In the genomic region with DNA sequence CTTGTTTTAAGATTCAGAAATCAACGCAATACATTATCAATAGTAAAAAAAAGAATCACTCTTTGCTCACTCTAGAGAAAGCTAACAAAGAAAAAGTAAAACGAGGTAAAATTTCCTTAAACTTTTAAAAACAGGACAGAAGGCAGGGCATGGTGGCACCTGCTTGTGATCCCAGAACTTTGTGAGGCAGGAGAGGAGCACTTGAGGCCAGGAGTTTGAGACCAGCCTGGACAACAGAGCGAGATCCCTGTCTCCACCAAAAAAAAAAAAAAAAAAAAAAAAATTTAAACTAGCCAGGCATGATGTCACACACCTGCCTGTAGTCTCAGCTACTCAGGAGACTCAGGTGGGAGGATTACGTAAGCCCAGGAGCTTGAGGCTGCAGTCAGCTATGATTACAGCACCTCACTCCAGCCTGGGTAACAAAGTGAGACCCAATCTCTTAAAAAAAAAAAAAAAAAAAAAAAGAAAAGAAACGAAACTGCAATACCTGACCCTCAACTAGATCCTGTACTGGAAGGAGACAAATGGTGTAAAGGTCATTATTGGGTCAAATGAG, we compare ENCODE assay signal across 8 cellular contexts. TPM values are rescaled to one million over a fixed set of nuclear protein-coding genes. Genes with fewer than 3 reads are reported as not detected.
DNase-seq lines count a peak whose midpoint lies in the region; ATAC-seq and TF ChIP-seq lines count a peak whose summit lies in the region.

No MANE protein-coding gene starts in this region.

- peaks cover 72% of the 10 kb centered on the region for H4K20me1 ChIP-seq in hepatocyte (ENCODE audit: insufficient read depth, poor library complexity, severe bottlenecking)

- H3K36me3 Mint-ChIP-seq in activated CD8-positive, alpha-beta T cell treated with anti-CD3 and anti-CD28 coated beads for 36 hours (ENCODE audit: low read depth): peaks cover 25% of the 10 kb centered on the region
- H3K36me3 Mint-ChIP-seq in type B pancreatic cell: no peaks in the 10 kb centered on the region

- peak overlapping the region; percentile 99 for H3K27ac ChIP-seq in hepatocyte
- H3K27ac ChIP-seq in gastroesophageal sphincter: peak overlapping the region in 1 of 4 donors; percentile 99

- peaks cover 41% of the 10 kb centered on the region for H3K4me1 Mint-ChIP-seq in activated CD8-positive, alpha-beta T cell treated with anti-CD3 and anti-CD28 coated beads for 36 hours (ENCODE audit: low read depth)
- peaks cover 15% of the 10 kb centered on the region for H3K4me1 Mint-ChIP-seq in type B pancreatic cell (ENCODE audit: unreplicated experiment)

- no peaks in the 10 kb centered on the region for H3K27me3 Mint-ChIP-seq in activated CD8-positive, alpha-beta T cell treated with anti-CD3 and anti-CD28 coated beads for 36 hours
- H3K27me3 Mint-ChIP-seq in type B pancreatic cell: peaks cover 2% of the 10 kb centered on the region

- ATAC-seq in activated CD8-positive, alpha-beta T cell treated with anti-CD3 and anti-CD28 coated beads for 36 hours: no peak
- ATAC-seq in gastroesophageal sphincter: no peak

- H3K9me3 Mint-ChIP-seq in activated CD8-positive, alpha-beta T cell treated with anti-CD3 and anti-CD28 coated beads for 36 hours: no peaks in the 10 kb centered on the region
- no peaks in the 10 kb centered on the region for H3K9me3 Mint-ChIP-seq in type B pancreatic cell

- WGBS in hepatocyte (ENCODE audit: low lambda C conversion rate, missing lambda C conversion rate): 73% methylated on average over 5 of the region's 5 CpGs
- WGBS in gastroesophageal sphincter (ENCODE audit: low coverage in 1 of 2), 2 donors: 20 to 47% methylated on average over 2 to 5 of the region's 5 CpGs

- H3K4me3 ChIP-seq in hepatocyte (no peak overlapping the region), gastroesophageal sphincter (no peak overlapping the region)

- peak overlapping the region; percentile 84 for H3K4me2 ChIP-seq in hepatocyte

- H3K4me1 ChIP-seq in hepatocyte (ENCODE audit: insufficient read depth) (peaks cover 14% of the 10 kb centered on the region), gastroesophageal sphincter (peaks cover 0 to 76% (median 0%) of the 10 kb centered on the region in 3 donors)

- H3K4me3 Mint-ChIP-seq in activated CD8-positive, alpha-beta T cell treated with anti-CD3 and anti-CD28 coated beads for 36 hours: peak overlapping the region; percentile 56
- peak overlapping the region; percentile 41 for H3K4me3 Mint-ChIP-seq in type B pancreatic cell

- H3K9me2 ChIP-seq in hepatocyte (replicated peaks; ENCODE audit: insufficient read depth): no peaks in the 10 kb centered on the region

- peaks cover 89% of the 10 kb centered on the region for H3K79me2 ChIP-seq in hepatocyte

- intact Hi-C loops in activated CD8-positive, alpha-beta T cell treated with anti-CD3 and anti-CD28 coated beads for 36 hours (cut with micrococcal nuclease): loop anchor here (5.0 kb wide), 1 partner anchor 130 kb away; no protein-coding TSS in a partner anchor

- TF ChIP-seq EP300 in gastroesophageal sphincter (IDR thresholded peaks at IDR 0.05): no peak

- H3K27me3 ChIP-seq in hepatocyte: no peaks in the 10 kb centered on the region
- H3K27me3 ChIP-seq in gastroesophageal sphincter: no peaks in the 10 kb centered on the region

- no peaks in the 10 kb centered on the region for H3K9me3 ChIP-seq in hepatocyte (ENCODE audit: low read depth)
- H3K9me3 ChIP-seq in gastroesophageal sphincter: no peaks in the 10 kb centered on the region

- no peak for TF ChIP-seq POLR2A in gastroesophageal sphincter (IDR thresholded peaks at IDR 0.05)

- peak in 2 of 3 experiments; percentile 13 to 31 for DNase-seq in stimulated activated CD4-positive, alpha-beta T cell treated with anti-CD3 and anti-CD28 coated beads, TNF-alpha, amount 100 ng/mL, for 4 hours (ENCODE audit: low read depth in 3 of 3)
- no peak for DNase-seq in stimulated activated CD4-positive, alpha-beta T cell treated with anti-CD3 and anti-CD28 coated beads, Interleukin-12 subunit alpha, Interleukin-12 subunit beta, amount 100 ng/mL, for 4 hours
- peak; percentile 60 for DNase-seq in activated CD8-positive, alpha-beta T cell treated with anti-CD3 and anti-CD28 coated beads for 36 hours
- DNase-seq in hepatocyte (ENCODE audit: low spot score): peak; percentile 63
- DNase-seq in type B pancreatic cell (ENCODE audit: extremely low spot score, unreplicated experiment): no peak
- no peak for DNase-seq in DMS114 treated with DMSO at 0.1 percent for 48 hours (lab: John Stamatoyannopoulos, UW; ENCODE audit: unreplicated experiment)
- DNase-seq in amniotic stem cell (lab: John Stamatoyannopoulos, UW): no peak

- POLR2A ChIA-PET in activated CD8-positive, alpha-beta T cell treated with anti-CD3 and anti-CD28 coated beads for 36 hours (lab: Charles Lee): interaction anchor here (0.9 to 2.5 kb wide), 2 partner anchors 9 to 83 kb away, joined by 4 to 8 read pairs; no protein-coding TSS in a partner anchor

- no peak for TF ChIP-seq CTCF in activated CD8-positive, alpha-beta T cell treated with anti-CD3 and anti-CD28 coated beads for 36 hours (IDR thresholded peaks at IDR 0.05)
- TF ChIP-seq CTCF in hepatocyte (IDR thresholded peaks at IDR 0.05; ENCODE audit: poor library complexity): no peak
- no peak for TF ChIP-seq CTCF in type B pancreatic cell (conservative IDR thresholded peaks at IDR 0.05)
- TF ChIP-seq CTCF in gastroesophageal sphincter (IDR thresholded peaks at IDR 0.05): no peak

- CTCF ChIA-PET in activated CD8-positive, alpha-beta T cell treated with anti-CD3 and anti-CD28 coated beads for 36 hours (lab: Charles Lee): interaction anchor here (1.2 to 4.5 kb wide), 5 partner anchors 19 to 131 kb away, joined by 3 to 26 read pairs (median 4); no protein-coding TSS in a partner anchor

- H3K36me3 ChIP-seq in hepatocyte (replicated peaks; ENCODE audit: insufficient read depth, low read depth) (no peaks in the 10 kb centered on the region), gastroesophageal sphincter (no peaks in the 10 kb centered on the region)

- no peak overlapping the region for H2AFZ ChIP-seq in hepatocyte

- H3K27ac Mint-ChIP-seq in activated CD8-positive, alpha-beta T cell treated with anti-CD3 and anti-CD28 coated beads for 36 hours: peak overlapping the region; percentile 81
- H3K27ac Mint-ChIP-seq in type B pancreatic cell: no peak overlapping the region

RNA-seq across cellular contexts. Expression of gene CCNI, which starts 3.5 kb away (rescaled TPM):
- 100 to 1,000 TPM; 257 to 272 TPM for total RNA-seq in activated CD8-positive, alpha-beta T cell treated with anti-CD3 and anti-CD28 coated beads for 36 hours
- total RNA-seq in hepatocyte (212 and 222 TPM in 2 replicates), type B pancreatic cell (ENCODE audit: low replicate concordance) (220 and 270 TPM in 2 replicates), gastroesophageal sphincter (100 to 1,000 TPM; 307 to 378 (median 358) TPM)
- polyA plus RNA-seq in hepatocyte: 147 and 160 TPM in 2 replicates

Comparison
In these comparisons a context has a peak if more than half of its experiments do, and no peak if none do; other contexts are left out.
1. DNase-seq: peak in stimulated activated CD4-positive, alpha-beta T cell treated with anti-CD3 and anti-CD28 coated beads, TNF-alpha, amount 100 ng/mL, for 4 hours (2 of 3), activated CD8-positive, alpha-beta T cell treated with anti-CD3 and anti-CD28 coated beads for 36 hours (single experiment) and hepatocyte (single experiment); none in stimulated activated CD4-positive, alpha-beta T cell treated with anti-CD3 and anti-CD28 coated beads, Interleukin-12 subunit alpha, Interleukin-12 subunit beta, amount 100 ng/mL, for 4 hours (single experiment), type B pancreatic cell (single experiment), DMS114 treated with DMSO at 0.1 percent for 48 hours (single experiment) and amniotic stem cell (single experiment).